In genomic region chr17:50867856-50868438, GRCh38 we compare ENCODE assay signal across 8 cellular contexts. TPM values are rescaled to one million over a fixed set of nuclear protein-coding genes. Genes with fewer than 3 reads are reported as not detected.
DNase-seq lines count a peak whose midpoint lies in the region; ATAC-seq and TF ChIP-seq lines count a peak whose summit lies in the region.

No MANE protein-coding gene starts in this region.

- peaks cover 22% of the 10 kb centered on the region; the same call in 1 of the 2 replicates for H4K20me1 ChIP-seq in IMR-90 (ENCODE audit: insufficient read depth, low read length)

- H3K27ac Mint-ChIP-seq in central memory CD8-positive, alpha-beta T cell (ENCODE audit: low read depth) = peak overlapping the region; percentile 93

- WGBS in IMR-90 (ENCODE audit: extremely low coverage in 2 of 2, insufficient read length in 1 of 2), 2 experiments = no CpG with 5 or more reads among the region's 9 CpGs

- H3K9ac ChIP-seq in IMR-90 (ENCODE audit: low read depth, low read length) = peak overlapping the region; percentile 66

- H3K18ac ChIP-seq in IMR-90 (ENCODE audit: low read depth, low read length) = peak overlapping the region; percentile 10; the same call in 1 of the 2 replicates

- dilution Hi-C loops in IMR-90 (cut with HindIII; ENCODE audit: low sequenced_read_pairs, unreplicated experiment) = no loop called here

- H4K5ac ChIP-seq in IMR-90 (ENCODE audit: low read depth, low read length) = peak overlapping the region; percentile 43

- H3K56ac ChIP-seq in IMR-90 (ENCODE audit: extremely low read depth, insufficient read depth, low read length) = peak overlapping the region; percentile 62

- peak overlapping the region in 1 of 2 experiments; percentile 63; a peak in 2 of 4 replicates for H4K8ac ChIP-seq in IMR-90 (ENCODE audit: low read depth in 2 of 2, low read length in 2 of 2)

- peaks cover 49% of the 10 kb centered on the region for H3K4me1 Mint-ChIP-seq in central memory CD8-positive, alpha-beta T cell

- H3K9me3 Mint-ChIP-seq in central memory CD8-positive, alpha-beta T cell = no peaks in the 10 kb centered on the region

- peak overlapping the region; percentile 88 for H2AFZ ChIP-seq in IMR-90 (replicated peaks; ENCODE audit: low read length, poor library complexity)

- DNase-seq in AG04449 (ENCODE audit: low read depth, low spot score) (no peak), IMR-90 (peak; percentile 60), NCI-H82 (lab: John Stamatoyannopoulos, UW) (no peak), NCI-H146 (lab: John Stamatoyannopoulos, UW) (no peak)
- no peak for DNase-seq in central memory CD8-positive, alpha-beta T cell (ENCODE audit: low spot score in 2 of 2)

- TF ChIP-seq RAD21 in IMR-90 (IDR thresholded peaks at IDR 0.05; ENCODE audit: low read length) = no peak

- H3K36me3 ChIP-seq in IMR-90 (ENCODE audit: control insufficient read depth, insufficient read depth, low read length) = peaks cover 4% of the 10 kb centered on the region
- peaks cover 8% of the 10 kb centered on the region in 2 donors for H3K36me3 ChIP-seq in muscle layer of duodenum (ENCODE audit: control insufficient read depth in 1 of 2, insufficient read depth in 2 of 2, low read length in 2 of 2)

- H2AK5ac ChIP-seq in IMR-90 (ENCODE audit: low read depth, low read length) = no peak overlapping the region

- H2BK120ac ChIP-seq in IMR-90 (ENCODE audit: low read depth, low read length) = peak overlapping the region; percentile 72; the same call in 1 of the 2 replicates

- no peaks in the 10 kb centered on the region for H3K9me3 ChIP-seq in IMR-90 (ENCODE audit: control insufficient read depth, insufficient read depth, low read length)
- H3K9me3 ChIP-seq in muscle layer of duodenum (ENCODE audit: control insufficient read depth in 1 of 2, low read length in 2 of 2) = no peaks in the 10 kb centered on the region

- H2BK20ac ChIP-seq in IMR-90 (ENCODE audit: low read depth, low read length) = peak overlapping the region; percentile 11; the same call in 1 of the 2 replicates

- TF ChIP-seq CTCF in AG04449 (IDR thresholded peaks at IDR 0.05; ENCODE audit: insufficient read depth, low read length, missing control alignments) = no peak
- TF ChIP-seq CTCF in IMR-90 (conservative IDR thresholded peaks at IDR 0.05; ENCODE audit: low read depth, low read length) = no peak

- peaks cover 4% of the 10 kb centered on the region for H3K4me1 ChIP-seq in IMR-90 (ENCODE audit: control insufficient read depth, insufficient read depth, low read length)
- peaks cover 22 to 26% of the 10 kb centered on the region in 2 donors for H3K4me1 ChIP-seq in muscle layer of duodenum (ENCODE audit: control insufficient read depth in 1 of 2, insufficient read depth in 2 of 2, low read length in 2 of 2)

- BruUV-seq in IMR-90 (replicated peaks; lab: Mats Ljungman, UMichigan) = no TSS peak

- CTCF ChIA-PET in AG04449 (lab: Yijun Ruan, JAX) (interaction anchor here (9.2 to 21.7 kb wide), 2 partner anchors 16 to 80 kb away, joined by 162 to 758 read pairs; no protein-coding TSS in a partner anchor), IMR-90 (lab: Yijun Ruan, JAX) (interaction anchor here (1.7 kb wide), 1 partner anchor 16 kb away, joined by 5 read pairs; no protein-coding TSS in a partner anchor)

- H3K27me3 ChIP-seq in IMR-90 (ENCODE audit: control insufficient read depth, insufficient read depth, low read length) (no peaks in the 10 kb centered on the region), muscle layer of duodenum (ENCODE audit: low read depth, low read length) (no peaks in the 10 kb centered on the region)

- H3K23ac ChIP-seq in IMR-90 (ENCODE audit: low read depth, low read length) = peak overlapping the region; percentile 49

- H2BK15ac ChIP-seq in IMR-90 (ENCODE audit: low read depth, low read length) = peak overlapping the region; percentile 18; the same call in 1 of the 3 replicates

- in situ Hi-C loops in IMR-90 (cut with MboI; ENCODE audit: low sequenced_read_pairs) = loop anchor here (10.0 kb wide), 1 partner anchor 277 kb away; no protein-coding TSS in a partner anchor

- intact Hi-C loops in IMR-90 (cut with micrococcal nuclease) = loop anchor here (2.0 to 10.0 kb wide), 3 partner anchors 34 to 247 kb away; no protein-coding TSS in a partner anchor

- peak overlapping the region; percentile 98 for H3K4me3 Mint-ChIP-seq in central memory CD8-positive, alpha-beta T cell

- H3K4me3 ChIP-seq in AG04449 (ENCODE audit: low read depth, low read length) (peak overlapping the region; percentile 71), IMR-90 (ENCODE audit: insufficient read depth, low read depth, low read length) (peak overlapping the region; percentile 55), muscle layer of duodenum (ENCODE audit: low read depth in 1 of 2, low read length in 2 of 2) (peak overlapping the region; percentile 78 to 92)

- H3K14ac ChIP-seq in IMR-90 (replicated peaks; ENCODE audit: low read depth, low read length) = peak overlapping the region; percentile 84

- H3K36me3 Mint-ChIP-seq in central memory CD8-positive, alpha-beta T cell (ENCODE audit: insufficient read depth) = peaks cover 42% of the 10 kb centered on the region

- peak; percentile 1; the same call in 1 of the 2 replicates for ATAC-seq in IMR-90 (ENCODE audit: low read depth)
- ATAC-seq in central memory CD8-positive, alpha-beta T cell (replicated peaks; ENCODE audit: extremely low read depth, poor library complexity, severe bottlenecking) = no peak
- ATAC-seq in HG02642 (IDR thresholded peaks at IDR 0.05; ENCODE audit: poor library complexity, unreplicated experiment) = no peak
- ATAC-seq in HG02870 (IDR thresholded peaks at IDR 0.05; ENCODE audit: unreplicated experiment) = no peak

- no peak for TF ChIP-seq POLR2A in IMR-90 (IDR thresholded peaks at IDR 0.05; ENCODE audit: low read depth, low read length)

- H2BK5ac ChIP-seq in IMR-90 (ENCODE audit: low read depth, low read length, poor library complexity, severe bottlenecking) = peak overlapping the region; percentile 83

- H2AK9ac ChIP-seq in IMR-90 (replicated peaks; ENCODE audit: low read depth, low read length, poor library complexity) = peak overlapping the region; percentile 2

- H4K91ac ChIP-seq in IMR-90 (ENCODE audit: insufficient read depth, low read depth, low read length) = 0 out of 2 replicates have a peak overlapping the region, but pooled peaks have one; percentile 10

- H3K9me1 ChIP-seq in IMR-90 (ENCODE audit: insufficient read depth, low read length) = peaks cover 6% of the 10 kb centered on the region; the same call in 1 of the 2 replicates

- no peaks in the 10 kb centered on the region for H3K27me3 Mint-ChIP-seq in central memory CD8-positive, alpha-beta T cell

- H3K27ac ChIP-seq in IMR-90 (ENCODE audit: insufficient read depth, low read length) (peak overlapping the region; percentile 49), muscle layer of duodenum (ENCODE audit: low read length) (peak overlapping the region; percentile 97)

- H3K79me1 ChIP-seq in IMR-90 (ENCODE audit: low read depth in 1 of 2, low read length in 2 of 2) = peaks cover 7 to 13% of the 10 kb centered on the region in 2 experiments

- peak overlapping the region; percentile 68 for H3K4ac ChIP-seq in IMR-90 (ENCODE audit: low read depth, low read length)

- POLR2A ChIA-PET in AG04449 (lab: Yijun Ruan, JAX) (interaction anchor here (0.7 to 5.9 kb wide), 3 partner anchors 11 to 85 kb away, joined by 3 to 126 read pairs (median 44); no protein-coding TSS in a partner anchor), IMR-90 (lab: Charles Lee; ENCODE audit: unreplicated experiment) (interaction anchor here (0.7 to 1.0 kb wide), 3 partner anchors 39 to 77 kb away, joined by 3 read pairs; no protein-coding TSS in a partner anchor)

- H3K4me2 ChIP-seq in IMR-90 (ENCODE audit: low read depth, low read length) = peak overlapping the region; percentile 68

TF ChIP-seq in IMR-90, 13 proteins besides CTCF, POLR2A, EP300 and RAD21:
- 0 out of 2 replicates have a peak, but pooled peaks have one; percentile 31 for TF ChIP-seq BHLHE40 (IDR thresholded peaks at IDR 0.05; ENCODE audit: low read depth, low read length)
- TF ChIP-seq MAFK (IDR thresholded peaks at IDR 0.05; ENCODE audit: low read depth, low read length) = no peak
- no peak for TF ChIP-seq ELK1 (IDR thresholded peaks at IDR 0.05; ENCODE audit: borderline replicate concordance, low read depth, low read length)
- TF ChIP-seq NFE2L2 (IDR thresholded peaks at IDR 0.05; ENCODE audit: low read depth, low read length) = no peak
- peak; percentile 58 for TF ChIP-seq USF2 (IDR thresholded peaks at IDR 0.05; ENCODE audit: low read depth, low read length)
TF ChIP-seq in IMR-90: peak in this region for 2.

RNA-seq across cellular contexts. Expression of gene TOB1, which starts 1.8 kb away (rescaled TPM):
- 4.3 and 6.1 TPM in 2 replicates for total RNA-seq in IMR-90 (2012; rRNA removed)
- polyA plus RNA-seq in IMR-90 (2012; rRNA removed) = 9.0 and 9.2 TPM in 2 replicates
- 8.7 and 11.5 TPM in 2 replicates for polyA plus RNA-seq in IMR-90 (2012; cell fraction: cytosol; rRNA removed)
- polyA plus RNA-seq in IMR-90 (2012; cell fraction: nucleus; rRNA removed; ENCODE audit: low replicate concordance) = 10.3 and 26.9 TPM in 2 replicates

RNA-seq across cellular contexts. Expression of gene WFIKKN2, which starts 32.6 kb away (rescaled TPM):
- total RNA-seq in IMR-90 (2012; rRNA removed) = not detected in 2 replicates
- 0.02 and 0.04 TPM in 2 replicates for polyA plus RNA-seq in IMR-90 (2012; rRNA removed)
- polyA plus RNA-seq in IMR-90 (2012; cell fraction: cytosol; rRNA removed) = 0.01 and 0.04 TPM in 2 replicates
- polyA plus RNA-seq in IMR-90 (2012; cell fraction: nucleus; rRNA removed; ENCODE audit: low replicate concordance) = 0.11 and 0.16 TPM in 2 replicates
